ENCODE assay signal across 37 cellular contexts in genomic region chr18:40338284-40338683, GRCh38.
"Had no signal": no experiment of that assay in that cellular context is flagged by ENCODE, and none has a peak within 500 bp of the region (broad histone marks: within the 10 kb centered on the region; RNA-seq: fewer than 3 reads in every experiment).

No MANE protein-coding gene starts in this region.

- H3K36me3 ChIP-seq: adrenal gland, brain microvascular endothelial cell, breast epithelium, WERI-Rb-1 had no signal

- ATAC-seq: activated CD4-positive, alpha-beta T cell treated with anti-CD3 and anti-CD28 coated beads for 36 hours; activated CD4-positive, CD25-positive, alpha-beta regulatory T cell treated with anti-CD3 and anti-CD28 coated beads, Interleukin-2, amount 50 U/mL, for 24 hours; activated CD8-positive, alpha-beta T cell treated with anti-CD3 and anti-CD28 coated beads for 36 hours; activated naive CD4-positive, alpha-beta T cell treated with anti-CD3 and anti-CD28 coated beads, Interleukin-2, amount 50 U/mL, for 72 hours; activated T-cell treated with anti-CD3 and anti-CD28 coated beads, Interleukin-2, amount 50 U/mL, for 4 hours; activated T-cell treated with anti-CD3 and anti-CD28 coated beads, Interleukin-2, amount 50 U/mL, for 72 hours; activated T-helper 17 cell treated with anti-CD3 and anti-CD28 coated beads, Interleukin-2, amount 50 U/mL, for 72 hours; body of pancreas; WTC11 had no signal

- H3K4me3 Mint-ChIP-seq: activated CD4-positive, alpha-beta T cell treated with anti-CD3 and anti-CD28 coated beads for 36 hours; activated CD4-positive, alpha-beta T cell treated with anti-CD3 and anti-CD28 coated beads, Interleukin-2, amount 10 ng/mL, durations not matched to agents 7 days and 5 days; activated CD8-positive, alpha-beta T cell treated with anti-CD3 and anti-CD28 coated beads for 36 hours; activated naive CD4-positive, alpha-beta T cell treated with anti-CD3 and anti-CD28 coated beads for 36 hours; activated naive CD8-positive, alpha-beta T cell treated with anti-CD3 and anti-CD28 coated beads for 36 hours; activated T-cell treated with anti-CD3 and anti-CD28 coated beads, Interleukin-2, amount 50 U/mL, for 4 hours; activated T-cell treated with anti-CD3 and anti-CD28 coated beads, Interleukin-2, amount 50 U/mL, for 72 hours; activated T-helper 1 cell treated with anti-CD3 and anti-CD28 coated beads, Interleukin-12 subunit alpha, Interleukin-12 subunit beta, Interleukin-2, Interleukin-4 antibody, amounts not matched to agents 30 ng/mL and 10 ng/mL and 1 ng/mL, durations not matched to agents 14 hours and 24 hours and 36 hours; activated T-helper 17 cell treated with anti-CD3 and anti-CD28 coated beads, Interleukin-2, amount 50 U/mL, for 72 hours; T-helper 1 cell treated with Interleukin-12 subunit alpha and Interleukin-12 subunit beta and Interleukin-4 antibody, amounts not matched to agents 30 μg/mL and 1 μg/mL, for 36 hours; T-helper 2 cell treated with Interferon-gamma antibody and Interleukin-4, amounts not matched to agents 5 μg/mL and 100 μg/mL, for 36 hours; WTC11 had no signal

- H3K27me3 Mint-ChIP-seq: activated CD4-positive, alpha-beta T cell treated with anti-CD3 and anti-CD28 coated beads for 36 hours; activated CD4-positive, alpha-beta T cell treated with anti-CD3 and anti-CD28 coated beads, Interleukin-2, amount 10 ng/mL, durations not matched to agents 7 days and 5 days; activated CD8-positive, alpha-beta T cell treated with anti-CD3 and anti-CD28 coated beads for 36 hours; activated naive CD8-positive, alpha-beta T cell treated with anti-CD3 and anti-CD28 coated beads for 36 hours; activated T-helper 17 cell treated with anti-CD3 and anti-CD28 coated beads, Interleukin-2, amount 50 U/mL, for 72 hours had no signal

- H3K27ac Mint-ChIP-seq: activated CD4-positive, alpha-beta T cell treated with anti-CD3 and anti-CD28 coated beads for 36 hours; activated CD4-positive, alpha-beta T cell treated with anti-CD3 and anti-CD28 coated beads, Interleukin-2, amount 10 ng/mL, durations not matched to agents 7 days and 5 days; activated CD8-positive, alpha-beta T cell treated with anti-CD3 and anti-CD28 coated beads for 36 hours; activated naive CD4-positive, alpha-beta T cell treated with anti-CD3 and anti-CD28 coated beads for 36 hours; activated naive CD4-positive, alpha-beta T cell treated with anti-CD3 and anti-CD28 coated beads, Interleukin-2, amount 50 U/mL, for 72 hours; activated naive CD8-positive, alpha-beta T cell treated with anti-CD3 and anti-CD28 coated beads for 36 hours; activated T-cell treated with anti-CD3 and anti-CD28 coated beads, Interleukin-2, amount 50 U/mL, for 72 hours; activated T-helper 1 cell treated with anti-CD3 and anti-CD28 coated beads, Interleukin-12 subunit alpha, Interleukin-12 subunit beta, Interleukin-2, Interleukin-4 antibody, amounts not matched to agents 30 ng/mL and 10 ng/mL and 1 ng/mL, durations not matched to agents 14 hours and 24 hours and 36 hours; activated T-helper 17 cell treated with anti-CD3 and anti-CD28 coated beads, Interleukin-2, amount 50 U/mL, for 72 hours; T-helper 1 cell treated with Interleukin-12 subunit alpha and Interleukin-12 subunit beta and Interleukin-4 antibody, amounts not matched to agents 30 μg/mL and 1 μg/mL, for 36 hours; T-helper 2 cell treated with Interferon-gamma antibody and Interleukin-4, amounts not matched to agents 5 μg/mL and 100 μg/mL, for 36 hours; WTC11 had no signal

- DNase-seq: activated CD4-positive, alpha-beta T cell treated with anti-CD3 and anti-CD28 coated beads for 1 hour; activated CD4-positive, alpha-beta T cell treated with anti-CD3 and anti-CD28 coated beads for 36 hours; activated CD4-positive, alpha-beta T cell treated with anti-CD3 and anti-CD28 coated beads for 48 hours; activated CD4-positive, alpha-beta T cell treated with anti-CD3 and anti-CD28 coated beads, Interleukin-2, amount 10 ng/mL, durations not matched to agents 7 days and 5 days; activated CD4-positive, alpha-beta T cell treated with anti-CD3 and anti-CD28 coated beads, Interleukin-2, amount 50 U/mL, for 48 hours; activated CD4-positive, CD25-positive, alpha-beta regulatory T cell; activated CD8-positive, alpha-beta memory T cell treated with anti-CD3 and anti-CD28 coated beads, Interleukin-2, amount 50 U/mL, for 4 hours; activated CD8-positive, alpha-beta T cell treated with anti-CD3 and anti-CD28 coated beads for 36 hours; activated effector memory CD4-positive, alpha-beta T cell treated with anti-CD3 and anti-CD28 coated beads, Interleukin-2, amount 50 U/mL, for 16 hours; activated gamma-delta T cell treated with Interleukin-2 at 50 U/mL for 16 hours; activated naive CD4-positive, alpha-beta T cell; activated naive CD4-positive, alpha-beta T cell treated with anti-CD3 and anti-CD28 coated beads for 36 hours; activated naive CD4-positive, alpha-beta T cell treated with anti-CD3 and anti-CD28 coated beads, Interleukin-2, amount 50 U/mL, for 16 hours; activated naive CD8-positive, alpha-beta T cell treated with anti-CD3 and anti-CD28 coated beads for 36 hours; activated T-cell treated with anti-CD3 and anti-CD28 coated beads for 4 hours; activated T-cell treated with anti-CD3 and anti-CD28 coated beads, Interleukin-2, amount 50 U/mL, for 1 hour; activated T-cell treated with anti-CD3 and anti-CD28 coated beads, Interleukin-2, amount 50 U/mL, for 4 hours; activated T-cell treated with anti-CD3 and anti-CD28 coated beads, Interleukin-2, amount 50 U/mL, for 72 hours; adrenal gland; amniotic stem cell; aorta; body of pancreas; brain microvascular endothelial cell; central memory CD4-positive, alpha-beta T cell; T-helper 1 cell; T-helper 2 cell; T-helper 9 cell; WERI-Rb-1 had no signal

- H3K4me3 ChIP-seq: adrenal gland, body of pancreas, breast epithelium had no signal

- H3K36me3 Mint-ChIP-seq: activated naive CD4-positive, alpha-beta T cell treated with anti-CD3 and anti-CD28 coated beads, Interleukin-2, amount 50 U/mL, for 72 hours; activated naive CD8-positive, alpha-beta T cell treated with anti-CD3 and anti-CD28 coated beads for 36 hours; WTC11 had no signal

- H3K27ac ChIP-seq: adrenal gland, body of pancreas, brain microvascular endothelial cell, breast epithelium, WERI-Rb-1 had no signal

- H3K9me3 ChIP-seq: adrenal gland, body of pancreas, breast epithelium had no signal

- H3K4me1 ChIP-seq: adrenal gland, body of pancreas, breast epithelium had no signal

- H3K4me1 Mint-ChIP-seq: activated CD4-positive, alpha-beta T cell treated with anti-CD3 and anti-CD28 coated beads for 36 hours; activated CD4-positive, alpha-beta T cell treated with anti-CD3 and anti-CD28 coated beads, Interleukin-2, amount 10 ng/mL, durations not matched to agents 7 days and 5 days; activated naive CD8-positive, alpha-beta T cell treated with anti-CD3 and anti-CD28 coated beads for 36 hours; activated T-helper 17 cell treated with anti-CD3 and anti-CD28 coated beads, Interleukin-2, amount 50 U/mL, for 72 hours; WTC11 had no signal

- H3K27me3 ChIP-seq: adrenal gland, body of pancreas, brain microvascular endothelial cell, breast epithelium had no signal

- FAIRE-seq: astrocyte had no signal
